Comparison of ENCODE assay signal across 1 cellular context in genomic region chr7:43735802-43736603, GRCh38.
TF ChIP-seq lines count a peak whose summit lies in the region.

No MANE protein-coding gene starts in this region.

TF ChIP-seq in HEK293, 187 proteins besides CTCF, POLR2A, EP300 and RAD21 (continued from another document):
- TF ChIP-seq GLIS2 (tag by site-specific recombination; IDR thresholded peaks at IDR 0.05) (no peak), ZNF654 (tag by site-specific recombination; IDR thresholded peaks at IDR 0.05; ENCODE audit: low read depth) (no peak), PRDM10 (tag by site-specific recombination; IDR thresholded peaks at IDR 0.05) (peak; percentile 80), ZNF280C (tag by site-specific recombination; IDR thresholded peaks at IDR 0.05) (no peak), GFI1B (tag by site-specific recombination; IDR thresholded peaks at IDR 0.05) (no peak), SCRT1 (tag by site-specific recombination; IDR thresholded peaks at IDR 0.05; ENCODE audit: borderline replicate concordance) (no peak), ZNF354C (tag by site-specific recombination; IDR thresholded peaks at IDR 0.05; ENCODE audit: borderline replicate concordance, low read depth) (no peak), ZNF843 (tag by site-specific recombination; IDR thresholded peaks at IDR 0.05) (no peak), BCL6B (tag by site-specific recombination; IDR thresholded peaks at IDR 0.05) (no peak), SETDB1 (IDR thresholded peaks at IDR 0.05; ENCODE audit: insufficient read length, low read length) (no peak), ZIC2 (tag by site-specific recombination; IDR thresholded peaks at IDR 0.05) (no peak), MEIS1 (CRISPR knock-in tag; IDR thresholded peaks at IDR 0.05; ENCODE audit: borderline replicate concordance) (no peak), ZNF394 (tag by site-specific recombination; IDR thresholded peaks at IDR 0.05; ENCODE audit: borderline replicate concordance) (no peak), ZNF175 (tag by site-specific recombination; IDR thresholded peaks at IDR 0.05) (no peak), ZEB2 (tag by site-specific recombination; IDR thresholded peaks at IDR 0.05) (no peak), ZNF76 (tag by site-specific recombination; IDR thresholded peaks at IDR 0.05; ENCODE audit: borderline replicate concordance, low read depth) (no peak), ZFP37 (tag by site-specific recombination; IDR thresholded peaks at IDR 0.05) (no peak)
- TF ChIP-seq, protein P1, sequence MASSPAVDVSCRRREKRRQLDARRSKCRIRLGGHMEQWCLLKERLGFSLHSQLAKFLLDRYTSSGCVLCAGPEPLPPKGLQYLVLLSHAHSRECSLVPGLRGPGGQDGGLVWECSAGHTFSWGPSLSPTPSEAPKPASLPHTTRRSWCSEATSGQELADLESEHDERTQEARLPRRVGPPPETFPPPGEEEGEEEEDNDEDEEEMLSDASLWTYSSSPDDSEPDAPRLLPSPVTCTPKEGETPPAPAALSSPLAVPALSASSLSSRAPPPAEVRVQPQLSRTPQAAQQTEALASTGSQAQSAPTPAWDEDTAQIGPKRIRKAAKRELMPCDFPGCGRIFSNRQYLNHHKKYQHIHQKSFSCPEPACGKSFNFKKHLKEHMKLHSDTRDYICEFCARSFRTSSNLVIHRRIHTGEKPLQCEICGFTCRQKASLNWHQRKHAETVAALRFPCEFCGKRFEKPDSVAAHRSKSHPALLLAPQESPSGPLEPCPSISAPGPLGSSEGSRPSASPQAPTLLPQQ (tag by site-specific recombination; IDR thresholded peaks at IDR 0.05), result 0 out of 2 replicates have a peak, but pooled peaks have one; percentile 29
